Comparison of ENCODE assay signal across 32 cellular contexts in the genomic region with DNA sequence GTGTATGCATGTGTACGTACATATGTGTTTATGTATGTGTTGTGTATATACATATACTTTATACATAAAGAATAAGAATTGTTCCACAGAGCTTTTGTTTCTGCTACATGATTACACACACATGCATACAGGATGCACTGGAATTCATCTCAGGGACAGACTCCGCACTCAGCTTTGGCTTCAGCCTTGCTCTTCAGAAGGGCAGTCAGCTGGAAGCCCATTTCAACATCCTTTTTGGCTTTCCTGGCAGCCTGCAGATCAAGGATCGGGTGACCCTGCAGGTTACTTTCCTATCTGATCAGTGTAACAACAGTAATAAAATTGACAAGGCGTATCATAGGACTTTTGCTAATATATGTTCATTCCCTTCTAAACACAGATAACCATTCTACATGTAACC.
"Had no signal": no experiment of that assay in that cellular context is flagged by ENCODE, and none has a peak within 500 bp of the region (broad histone marks: within the 10 kb centered on the region; RNA-seq: fewer than 3 reads in every experiment).

No MANE protein-coding gene starts in this region.

- H3K27me3 ChIP-seq: brain microvascular endothelial cell had no signal

- DNase-seq: activated B cell treated with CpG ODN at 0.5 μM for 24 hours; activated CD4-positive, alpha-beta T cell treated with anti-CD3 and anti-CD28 coated beads for 48 hours; activated CD4-positive, alpha-beta T cell treated with anti-CD3 and anti-CD28 coated beads, Interleukin-2, amount 50 U/mL, for 1 hour; activated CD4-positive, alpha-beta T cell treated with anti-CD3 and anti-CD28 coated beads, Interleukin-2, amount 50 U/mL, for 48 hours; activated CD8-positive, alpha-beta memory T cell treated with anti-CD3 and anti-CD28 coated beads for 24 hours; activated CD8-positive, alpha-beta T cell treated with anti-CD3 and anti-CD28 coated beads for 36 hours; activated effector memory CD4-positive, alpha-beta T cell treated with Interleukin-2 at 50 U/mL for 16 hours; activated gamma-delta T cell treated with Interleukin-2 at 50 U/mL for 16 hours; activated naive CD4-positive, alpha-beta T cell treated with anti-CD3 and anti-CD28 coated beads, Interleukin-2, amount 50 U/mL, for 16 hours; activated naive CD4-positive, alpha-beta T cell treated with Interleukin-2 at 50 U/mL for 16 hours; activated T-cell treated with anti-CD3 and anti-CD28 coated beads, Interleukin-2, amount 50 U/mL, for 4 hours; amniotic stem cell; anterior cingulate cortex; brain microvascular endothelial cell; effector CD8-positive, alpha-beta T cell; foreskin fibroblast; T-helper 1 cell; T-helper 17 cell; T1000; WERI-Rb-1 had no signal

- H3K27ac Mint-ChIP-seq: activated B cell treated with CpG ODN at 0.5 μM for 24 hours; activated CD8-positive, alpha-beta T cell treated with anti-CD3 and anti-CD28 coated beads for 36 hours; activated naive CD8-positive, alpha-beta T cell; activated T-helper 17 cell treated with anti-CD3 and anti-CD28 coated beads, Interleukin-2, amount 50 U/mL, for 72 hours; T-helper 17 cell; T-helper 2 cell treated with Interferon-gamma antibody and Interleukin-4, amounts not matched to agents 5 μg/mL and 100 μg/mL, for 36 hours had no signal

- H3K36me3 Mint-ChIP-seq: activated naive CD8-positive, alpha-beta T cell had no signal

- FAIRE-seq: astrocyte, bronchial epithelial cell, colon, endometrium, endothelial cell of umbilical vein, frontal cortex had no signal

- ATAC-seq: activated CD4-positive, CD25-positive, alpha-beta regulatory T cell treated with anti-CD3 and anti-CD28 coated beads, Interleukin-2, amount 50 U/mL, for 24 hours; activated CD8-positive, alpha-beta T cell treated with anti-CD3 and anti-CD28 coated beads for 36 hours; T-helper 17 cell had no signal

- H3K9me3 Mint-ChIP-seq: activated B cell treated with CpG ODN at 0.5 μM for 24 hours; activated CD8-positive, alpha-beta T cell treated with anti-CD3 and anti-CD28 coated beads for 36 hours; activated T-cell treated with anti-CD3 and anti-CD28 coated beads, Interleukin-2, amount 50 U/mL, for 4 hours; activated T-helper 17 cell treated with anti-CD3 and anti-CD28 coated beads, Interleukin-2, amount 50 U/mL, for 72 hours; central memory CD8-positive, alpha-beta T cell; T-helper 2 cell treated with Interferon-gamma antibody and Interleukin-4, amounts not matched to agents 5 μg/mL and 100 μg/mL, for 36 hours had no signal

- H3K27ac ChIP-seq: brain microvascular endothelial cell, epithelial cell of prostate, WERI-Rb-1 had no signal

- H3K27me3 Mint-ChIP-seq: activated CD8-positive, alpha-beta T cell treated with anti-CD3 and anti-CD28 coated beads for 36 hours had no signal

- H3K4me3 Mint-ChIP-seq: activated B cell treated with CpG ODN at 0.5 μM for 24 hours; activated CD8-positive, alpha-beta T cell treated with anti-CD3 and anti-CD28 coated beads for 36 hours; activated naive CD8-positive, alpha-beta T cell; activated T-cell treated with anti-CD3 and anti-CD28 coated beads, Interleukin-2, amount 50 U/mL, for 4 hours; activated T-helper 17 cell treated with anti-CD3 and anti-CD28 coated beads, Interleukin-2, amount 50 U/mL, for 72 hours; central memory CD8-positive, alpha-beta T cell; T-helper 17 cell; T-helper 2 cell treated with Interferon-gamma antibody and Interleukin-4, amounts not matched to agents 5 μg/mL and 100 μg/mL, for 36 hours had no signal

- H3K36me3 ChIP-seq: brain microvascular endothelial cell, WERI-Rb-1 had no signal

- H3K4me1 Mint-ChIP-seq: activated B cell treated with CpG ODN at 0.5 μM for 24 hours; activated T-helper 17 cell treated with anti-CD3 and anti-CD28 coated beads, Interleukin-2, amount 50 U/mL, for 72 hours; central memory CD8-positive, alpha-beta T cell; T-helper 17 cell had no signal
